8 cellular contexts compared by ENCODE assay signal in the genomic region with DNA sequence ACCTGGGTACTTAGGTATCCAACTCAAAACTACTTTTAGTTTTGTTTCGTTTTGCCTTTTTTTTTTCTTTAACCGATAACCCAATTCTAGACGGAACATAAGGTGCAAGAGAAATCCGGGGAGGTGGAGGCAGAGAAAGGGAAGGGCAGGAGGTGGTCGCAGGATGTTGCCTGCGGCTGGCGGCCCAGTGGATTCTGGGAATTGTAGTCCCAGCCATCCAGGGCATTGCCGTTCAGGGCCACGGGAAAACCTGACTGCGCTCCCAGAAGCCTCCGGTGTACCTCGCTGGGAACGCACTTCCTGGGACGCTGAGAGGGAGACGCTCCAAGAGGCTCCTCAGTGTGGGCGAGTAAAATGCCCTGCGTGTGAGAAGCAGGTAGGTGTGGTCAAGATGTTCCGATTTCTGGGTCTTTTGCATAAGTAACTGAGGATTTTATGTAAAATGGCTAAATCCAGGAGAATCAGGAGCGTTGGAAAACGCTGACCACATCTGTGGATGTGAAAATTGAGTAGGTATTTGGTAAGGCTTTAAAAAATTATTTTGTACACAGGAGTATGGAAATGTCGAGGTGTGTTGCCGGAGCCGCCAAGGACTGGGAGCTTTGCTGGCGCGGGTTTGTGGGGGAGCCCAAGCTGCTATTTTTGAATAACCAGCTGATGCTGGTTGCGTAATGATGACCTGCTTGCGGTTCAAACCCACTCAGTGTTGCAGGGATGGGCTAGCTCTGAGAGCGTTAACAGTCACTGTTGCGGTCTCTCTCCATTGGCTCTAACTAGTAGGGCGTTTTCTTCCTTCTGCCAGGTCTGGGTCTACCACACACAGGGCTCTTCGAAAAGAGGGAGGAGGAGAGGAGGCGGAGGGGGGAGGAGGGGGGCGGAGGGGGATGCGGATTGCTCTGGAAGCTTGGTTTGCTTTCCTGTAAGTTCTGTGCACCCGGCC. TPM values are rescaled to one million over a fixed set of nuclear protein-coding genes. Genes with fewer than 3 reads are reported as not detected.
DNase-seq lines count a peak whose midpoint lies in the region; ATAC-seq and TF ChIP-seq lines count a peak whose summit lies in the region.

CLDN12 (plus strand) TSS at position 288 of the 940 bp plus-strand sequence. CDS start 9,216 bp downstream, outside the sequence.

- peak within 1 kb of the TSS; percentile 97 for H3K4me3 Mint-ChIP-seq in natural killer cell treated with Interleukin-12 subunit alpha and Interleukin-12 subunit beta and Interleukin-15 and Interleukin-18, amount 100 ng/mL, for 72 hours

- peak; percentile 98 to 99 for ATAC-seq in natural killer cell treated with Interleukin-12 subunit alpha and Interleukin-12 subunit beta and Interleukin-15 and Interleukin-18, amount 100 ng/mL, for 72 hours
- ATAC-seq in stimulated activated naive CD8-positive, alpha-beta T cell treated with anti-CD3 and anti-CD28 coated beads, Interleukin-15, Interleukin-2, amounts not matched to agents 100 U/mL and 50 U/mL, for 24 hours: peak; percentile 99

- TF ChIP-seq CTCF in RWPE1 (conservative IDR thresholded peaks at IDR 0.05; ENCODE audit: low read depth): no peak
- no peak for TF ChIP-seq CTCF in fibroblast of the aortic adventitia (IDR thresholded peaks at IDR 0.05; ENCODE audit: insufficient read depth, low read length)

- H3K4me1 Mint-ChIP-seq in natural killer cell treated with Interleukin-12 subunit alpha and Interleukin-12 subunit beta and Interleukin-15 and Interleukin-18, amount 100 ng/mL, for 72 hours (ENCODE audit: low read depth in 2 of 2): peaks cover 14 to 18% of the 10 kb centered on the region in 2 donors

- peaks cover 7% of the 10 kb centered on the region for H3K9me3 Mint-ChIP-seq in natural killer cell treated with Interleukin-12 subunit alpha and Interleukin-12 subunit beta and Interleukin-15 and Interleukin-18, amount 100 ng/mL, for 72 hours

- peak within 1 kb of the TSS; percentile 83 to 97 for H3K27ac Mint-ChIP-seq in natural killer cell treated with Interleukin-12 subunit alpha and Interleukin-12 subunit beta and Interleukin-15 and Interleukin-18, amount 100 ng/mL, for 72 hours

- peak within 1 kb of the TSS; percentile 95 for H3K27ac ChIP-seq in RWPE1

- peak within 1 kb of the TSS; percentile 88 for H3K4me3 ChIP-seq in fibroblast of the aortic adventitia (ENCODE audit: low read depth, low read length)

- POLR2A ChIA-PET in RWPE1 (lab: Yijun Ruan, JAX; ENCODE audit: low non-redundant PET): interaction anchor here (0.8 kb wide), 1 partner anchor 58 kb away, joined by 3 read pairs; no protein-coding TSS in a partner anchor

- peaks cover 8% of the 10 kb centered on the region for H3K36me3 Mint-ChIP-seq in natural killer cell treated with Interleukin-12 subunit alpha and Interleukin-12 subunit beta and Interleukin-15 and Interleukin-18, amount 100 ng/mL, for 72 hours

- peak; percentile 95 for DNase-seq in EL
- DNase-seq in GOT3 (lab: John Stamatoyannopoulos, UW): peak; percentile 35
- DNase-seq in LHCN-M2 (ENCODE audit: low read depth): peak; percentile 99
- peak; percentile 92 for DNase-seq in RWPE1 (ENCODE audit: low spot score)
- peak; percentile 55 for DNase-seq in activated T-helper 9 cell treated with anti-CD3 and anti-CD28 coated beads, Interleukin-2, amount 50 U/mL, for 16 hours (ENCODE audit: low read depth)
- peak; percentile 99 for DNase-seq in fibroblast of the aortic adventitia (ENCODE audit: low read depth)
- DNase-seq in natural killer cell treated with Interleukin-12 subunit alpha and Interleukin-12 subunit beta and Interleukin-15 and Interleukin-18, amount 100 ng/mL, for 72 hours (ENCODE audit: low spot score): peak; percentile 86
- DNase-seq in stimulated activated naive CD8-positive, alpha-beta T cell treated with anti-CD3 and anti-CD28 coated beads, Interleukin-15, Interleukin-2, amounts not matched to agents 100 U/mL and 50 U/mL, for 24 hours: peak; percentile 83

- CTCF ChIA-PET in RWPE1 (lab: Yijun Ruan, JAX): interaction anchor here (0.7 kb wide), 1 partner anchor 26 kb away, joined by 4 read pairs; no protein-coding TSS in a partner anchor

- H3K27me3 Mint-ChIP-seq in natural killer cell treated with Interleukin-12 subunit alpha and Interleukin-12 subunit beta and Interleukin-15 and Interleukin-18, amount 100 ng/mL, for 72 hours: no peaks in the 10 kb centered on the region

RNA-seq across cellular contexts. Expression of gene CLDN12, which starts in this region (rescaled TPM):
- total RNA-seq in LHCN-M2 (2014; rRNA removed) (31.2 and 35.9 TPM in 2 replicates), fibroblast of the aortic adventitia (ENCODE audit: low replicate concordance) (10.5 and 47.1 TPM in 2 replicates)
- 11.2 TPM for polyA plus RNA-seq in LHCN-M2 (2012)
- total RNA-seq in natural killer cell treated with Interleukin-12 subunit alpha and Interleukin-12 subunit beta and Interleukin-15 and Interleukin-18, amount 100 ng/mL, for 72 hours: 1 to 10 TPM; 4.4 to 5.2 TPM

Comparison
In these comparisons a context has a peak if more than half of its experiments do, and no peak if none do; other contexts are left out.
1. Peak in every context shown above with its lines: DNase-seq, ATAC-seq, H3K4me3 ChIP-seq and H3K27ac ChIP-seq.
2. DNase-seq: peak in every context shown above with its lines; median percentile 99 in LHCN-M2; 99 in fibroblast of the aortic adventitia; 95 in EL; 92 in RWPE1; 86 in natural killer cell treated with Interleukin-12 subunit alpha and Interleukin-12 subunit beta and Interleukin-15 and Interleukin-18, amount 100 ng/mL, for 72 hours; 83 in stimulated activated naive CD8-positive, alpha-beta T cell treated with anti-CD3 and anti-CD28 coated beads, Interleukin-15, Interleukin-2, amounts not matched to agents 100 U/mL and 50 U/mL, for 24 hours; 55 in activated T-helper 9 cell treated with anti-CD3 and anti-CD28 coated beads, Interleukin-2, amount 50 U/mL, for 16 hours; 35 in GOT3.